Comparison of ENCODE assay signal across 8 cellular contexts in the genomic region with DNA sequence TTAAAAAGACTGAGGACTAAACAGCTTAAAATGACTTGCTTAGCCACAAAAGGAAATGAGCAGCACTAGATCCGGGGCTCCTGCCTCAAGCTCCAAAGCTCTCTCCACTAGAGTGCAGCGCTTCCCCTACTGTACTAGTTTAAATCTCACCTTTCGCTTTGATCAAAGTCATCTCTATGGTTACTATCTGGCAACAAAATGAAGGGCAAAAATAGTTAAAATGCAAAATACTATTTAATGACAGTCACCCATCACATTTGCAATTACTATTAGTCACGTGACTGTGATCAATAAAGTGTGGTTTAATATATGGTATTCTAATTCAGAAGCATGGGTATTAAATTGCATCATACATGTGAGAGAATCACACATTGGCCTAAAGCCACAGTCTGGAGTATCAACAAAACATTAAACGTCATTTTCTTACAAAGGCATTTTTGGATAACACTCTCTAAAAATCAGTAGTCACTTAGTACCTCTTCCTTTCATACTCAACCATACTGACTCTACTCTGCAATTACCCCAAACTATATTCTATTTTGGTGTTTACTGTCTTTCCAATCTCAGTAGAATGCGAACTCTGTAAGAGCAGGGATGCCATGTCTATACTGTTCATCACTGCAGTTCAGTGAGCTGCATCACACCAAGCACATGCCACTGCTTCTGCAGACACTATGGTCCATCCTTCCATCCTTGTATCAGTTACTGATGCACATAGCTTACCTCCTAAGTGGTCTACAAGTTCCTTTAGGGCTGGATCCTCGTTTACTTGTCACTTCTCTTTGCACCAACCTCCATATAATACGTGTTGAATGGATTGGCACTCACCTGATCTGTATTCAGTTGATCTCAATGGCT. TPM values are rescaled to one million over a fixed set of nuclear protein-coding genes. Genes with fewer than 3 reads are reported as not detected.
DNase-seq lines count a peak whose midpoint lies in the region; TF ChIP-seq lines count a peak whose summit lies in the region.

No MANE protein-coding gene starts in this region.

- in situ Hi-C loops in GM13976 (cut with MboI; ENCODE audit: low sequenced_read_pairs, unreplicated experiment): no loop called here

- no peak overlapping the region for H3K4me3 ChIP-seq in liver (ENCODE audit: low read depth in 1 of 3, low read length in 3 of 3)

- H3K36me3 ChIP-seq in liver (ENCODE audit: control insufficient read depth in 4 of 4, insufficient read depth in 3 of 4, low read depth in 1 of 4, low read length in 3 of 4): peaks cover 4 to 24% (median 15%) of the 10 kb centered on the region in 4 donors

- no peaks in the 10 kb centered on the region for H3K27me3 Mint-ChIP-seq in activated naive CD8-positive, alpha-beta T cell treated with anti-CD3 and anti-CD28 coated beads for 36 hours

- H3K27ac ChIP-seq in liver (ENCODE audit: low read depth in 1 of 2, low read length in 2 of 2): no peak overlapping the region

- no peak for TF ChIP-seq CTCF in liver (IDR thresholded peaks at IDR 0.05; ENCODE audit: low read depth, low read length, missing input control)
- TF ChIP-seq CTCF in GM13976 (IDR thresholded peaks at IDR 0.05; ENCODE audit: borderline replicate concordance, control extremely low read depth, extremely low read depth, insufficient read depth, missing control alignments): no peak

- WGBS in liver: 67% methylated on average over 8 of the region's 8 CpGs

- no peaks in the 10 kb centered on the region for H3K9me3 ChIP-seq in liver (ENCODE audit: control insufficient read depth in 4 of 4, low read length in 3 of 4)

- peak overlapping the region; percentile 91 for H3K27ac Mint-ChIP-seq in activated naive CD8-positive, alpha-beta T cell treated with anti-CD3 and anti-CD28 coated beads for 36 hours

- peak; percentile 6 for DNase-seq in DMS153 (lab: John Stamatoyannopoulos, UW)
- no peak for DNase-seq in DMS153 treated with DMSO at 0.1 percent for 48 hours (lab: John Stamatoyannopoulos, UW; ENCODE audit: unreplicated experiment)
- peak; percentile 16 for DNase-seq in NCI-H82 treated with DMSO at 0.1 percent for 48 hours (lab: John Stamatoyannopoulos, UW; ENCODE audit: unreplicated experiment)
- DNase-seq in activated naive CD8-positive, alpha-beta T cell treated with anti-CD3 and anti-CD28 coated beads for 36 hours: peak; percentile 47
- no peak for DNase-seq in GM13976 (ENCODE audit: low spot score)
- DNase-seq in NCI-H524 treated with DMSO at 0.1 percent for 48 hours (lab: John Stamatoyannopoulos, UW): no peak
- no peak for DNase-seq in NCI-H1048 (lab: John Stamatoyannopoulos, UW)

- peaks cover 54% of the 10 kb centered on the region for H3K36me3 Mint-ChIP-seq in activated naive CD8-positive, alpha-beta T cell treated with anti-CD3 and anti-CD28 coated beads for 36 hours

- TF ChIP-seq RAD21 in liver (IDR thresholded peaks at IDR 0.05): peak; percentile 15 to 16

- H3K27me3 ChIP-seq in liver (ENCODE audit: control insufficient read depth in 4 of 4, insufficient read depth in 4 of 4, low read length in 3 of 4): no peaks in the 10 kb centered on the region

- peaks cover 0 to 42% (median 20%) of the 10 kb centered on the region in 4 donors for H3K4me1 ChIP-seq in liver (ENCODE audit: control insufficient read depth in 4 of 4, insufficient read depth in 4 of 4, low read length in 3 of 4)

- peak overlapping the region; percentile 48 for H3K4me3 Mint-ChIP-seq in activated naive CD8-positive, alpha-beta T cell treated with anti-CD3 and anti-CD28 coated beads for 36 hours

- no peaks in the 10 kb centered on the region for H3K9me3 Mint-ChIP-seq in activated naive CD8-positive, alpha-beta T cell treated with anti-CD3 and anti-CD28 coated beads for 36 hours

- H3K4me1 Mint-ChIP-seq in activated naive CD8-positive, alpha-beta T cell treated with anti-CD3 and anti-CD28 coated beads for 36 hours: peaks cover 64% of the 10 kb centered on the region

- H3K9ac ChIP-seq in liver (ENCODE audit: low read depth in 1 of 2, low read length in 2 of 2): peak overlapping the region in 1 of 2 donors; percentile 4

TF ChIP-seq in liver, 16 proteins besides CTCF, POLR2A, EP300 and RAD21:
- TF ChIP-seq, protein P1, sequence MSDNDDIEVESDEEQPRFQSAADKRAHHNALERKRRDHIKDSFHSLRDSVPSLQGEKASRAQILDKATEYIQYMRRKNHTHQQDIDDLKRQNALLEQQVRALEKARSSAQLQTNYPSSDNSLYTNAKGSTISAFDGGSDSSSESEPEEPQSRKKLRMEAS (IDR thresholded peaks at IDR 0.05): no peak
- no peak for TF ChIP-seq FOXA2 (IDR thresholded peaks at IDR 0.05)
- TF ChIP-seq, protein P2, sequence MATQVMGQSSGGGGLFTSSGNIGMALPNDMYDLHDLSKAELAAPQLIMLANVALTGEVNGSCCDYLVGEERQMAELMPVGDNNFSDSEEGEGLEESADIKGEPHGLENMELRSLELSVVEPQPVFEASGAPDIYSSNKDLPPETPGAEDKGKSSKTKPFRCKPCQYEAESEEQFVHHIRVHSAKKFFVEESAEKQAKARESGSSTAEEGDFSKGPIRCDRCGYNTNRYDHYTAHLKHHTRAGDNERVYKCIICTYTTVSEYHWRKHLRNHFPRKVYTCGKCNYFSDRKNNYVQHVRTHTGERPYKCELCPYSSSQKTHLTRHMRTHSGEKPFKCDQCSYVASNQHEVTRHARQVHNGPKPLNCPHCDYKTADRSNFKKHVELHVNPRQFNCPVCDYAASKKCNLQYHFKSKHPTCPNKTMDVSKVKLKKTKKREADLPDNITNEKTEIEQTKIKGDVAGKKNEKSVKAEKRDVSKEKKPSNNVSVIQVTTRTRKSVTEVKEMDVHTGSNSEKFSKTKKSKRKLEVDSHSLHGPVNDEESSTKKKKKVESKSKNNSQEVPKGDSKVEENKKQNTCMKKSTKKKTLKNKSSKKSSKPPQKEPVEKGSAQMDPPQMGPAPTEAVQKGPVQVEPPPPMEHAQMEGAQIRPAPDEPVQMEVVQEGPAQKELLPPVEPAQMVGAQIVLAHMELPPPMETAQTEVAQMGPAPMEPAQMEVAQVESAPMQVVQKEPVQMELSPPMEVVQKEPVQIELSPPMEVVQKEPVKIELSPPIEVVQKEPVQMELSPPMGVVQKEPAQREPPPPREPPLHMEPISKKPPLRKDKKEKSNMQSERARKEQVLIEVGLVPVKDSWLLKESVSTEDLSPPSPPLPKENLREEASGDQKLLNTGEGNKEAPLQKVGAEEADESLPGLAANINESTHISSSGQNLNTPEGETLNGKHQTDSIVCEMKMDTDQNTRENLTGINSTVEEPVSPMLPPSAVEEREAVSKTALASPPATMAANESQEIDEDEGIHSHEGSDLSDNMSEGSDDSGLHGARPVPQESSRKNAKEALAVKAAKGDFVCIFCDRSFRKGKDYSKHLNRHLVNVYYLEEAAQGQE (IDR thresholded peaks at IDR 0.05): no peak
- no peak for TF ChIP-seq JUND (IDR thresholded peaks at IDR 0.05)
- no peak for TF ChIP-seq YY1 (IDR thresholded peaks at IDR 0.05)
- no peak for TF ChIP-seq RXRA (IDR thresholded peaks at IDR 0.05)
- TF ChIP-seq, protein P3, sequence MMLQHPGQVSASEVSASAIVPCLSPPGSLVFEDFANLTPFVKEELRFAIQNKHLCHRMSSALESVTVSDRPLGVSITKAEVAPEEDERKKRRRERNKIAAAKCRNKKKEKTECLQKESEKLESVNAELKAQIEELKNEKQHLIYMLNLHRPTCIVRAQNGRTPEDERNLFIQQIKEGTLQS (IDR thresholded peaks at IDR 0.05): no peak
- TF ChIP-seq EGR1 (IDR thresholded peaks at IDR 0.05; ENCODE audit: low read depth in 2 of 2): no peak
- no peak for TF ChIP-seq TAF1 (conservative IDR thresholded peaks at IDR 0.05)
- no peak for TF ChIP-seq NR2F2 (IDR thresholded peaks at IDR 0.05)
- TF ChIP-seq FOXA1 (IDR thresholded peaks at IDR 0.05): no peak
- TF ChIP-seq, protein P4, sequence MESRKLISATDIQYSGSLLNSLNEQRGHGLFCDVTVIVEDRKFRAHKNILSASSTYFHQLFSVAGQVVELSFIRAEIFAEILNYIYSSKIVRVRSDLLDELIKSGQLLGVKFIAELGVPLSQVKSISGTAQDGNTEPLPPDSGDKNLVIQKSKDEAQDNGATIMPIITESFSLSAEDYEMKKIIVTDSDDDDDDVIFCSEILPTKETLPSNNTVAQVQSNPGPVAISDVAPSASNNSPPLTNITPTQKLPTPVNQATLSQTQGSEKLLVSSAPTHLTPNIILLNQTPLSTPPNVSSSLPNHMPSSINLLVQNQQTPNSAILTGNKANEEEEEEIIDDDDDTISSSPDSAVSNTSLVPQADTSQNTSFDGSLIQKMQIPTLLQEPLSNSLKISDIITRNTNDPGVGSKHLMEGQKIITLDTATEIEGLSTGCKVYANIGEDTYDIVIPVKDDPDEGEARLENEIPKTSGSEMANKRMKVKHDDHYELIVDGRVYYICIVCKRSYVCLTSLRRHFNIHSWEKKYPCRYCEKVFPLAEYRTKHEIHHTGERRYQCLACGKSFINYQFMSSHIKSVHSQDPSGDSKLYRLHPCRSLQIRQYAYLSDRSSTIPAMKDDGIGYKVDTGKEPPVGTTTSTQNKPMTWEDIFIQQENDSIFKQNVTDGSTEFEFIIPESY (IDR thresholded peaks at IDR 0.05): no peak
- no peak for TF ChIP-seq HNF4G (IDR thresholded peaks at IDR 0.05)
- TF ChIP-seq SP1 (IDR thresholded peaks at IDR 0.05): no peak
- no peak for TF ChIP-seq GABPA (IDR thresholded peaks at IDR 0.05 in 1 of 2, conservative IDR thresholded peaks at IDR 0.05 in 1 of 2)

RNA-seq across cellular contexts. Expression of a gene that starts 6.2 kb away (rescaled TPM):
- total RNA-seq in activated naive CD8-positive, alpha-beta T cell treated with anti-CD3 and anti-CD28 coated beads for 36 hours: 100 to 1,000 TPM; 105 to 110 TPM
- total RNA-seq in liver: 10 to 100 TPM; 17.3 to 34.0 TPM
- polyA plus RNA-seq in liver: 10 to 100 TPM; 20.8 to 30.5 TPM

RNA-seq across cellular contexts. Expression of a gene that starts 16.9 kb away (rescaled TPM):
- total RNA-seq in activated naive CD8-positive, alpha-beta T cell treated with anti-CD3 and anti-CD28 coated beads for 36 hours: 10 to 100 TPM; 50.1 to 51.1 TPM
- total RNA-seq in liver: 10 to 100 TPM in 1 of 2 donors, 1 to 10 TPM in 1; 2.3 to 10.2 TPM
- polyA plus RNA-seq in liver: 1 to 10 TPM; 3.5 to 7.9 TPM

Comparison
In these comparisons a context has a peak if more than half of its experiments do, and no peak if none do; other contexts are left out.
1. DNase-seq: peak in DMS153 (single experiment), NCI-H82 treated with DMSO at 0.1 percent for 48 hours (single experiment) and activated naive CD8-positive, alpha-beta T cell treated with anti-CD3 and anti-CD28 coated beads for 36 hours (single experiment); none in DMS153 treated with DMSO at 0.1 percent for 48 hours (single experiment), GM13976 (single experiment), NCI-H524 treated with DMSO at 0.1 percent for 48 hours (single experiment) and NCI-H1048 (single experiment).
2. RNA of a gene that starts 16.9 kb away (total RNA-seq): 50.1 to 51.1 TPM in activated naive CD8-positive, alpha-beta T cell treated with anti-CD3 and anti-CD28 coated beads for 36 hours; 2.3 to 10.2 TPM in liver; every median in the first group is over 4 times any median in the second.